22 cellular contexts compared by ENCODE assay signal in genomic region chr15:43118829-43119228, GRCh38. TPM values are rescaled to one million over a fixed set of nuclear protein-coding genes. Genes with fewer than 3 reads are reported as not detected.
DNase-seq lines count a peak whose midpoint lies in the region; ATAC-seq, FAIRE-seq and TF ChIP-seq lines count a peak whose summit lies in the region.
"Had no signal": no experiment of that assay in that cellular context is flagged by ENCODE, and none has a peak within 500 bp of the region (broad histone marks: within the 10 kb centered on the region; RNA-seq: fewer than 3 reads in every experiment).

No MANE protein-coding gene starts in this region.

- TF ChIP-seq RAD21 in GM12878 (IDR thresholded peaks at IDR 0.05; ENCODE audit: insufficient read depth, low read depth, low read length): no peak

- SMC1A ChIA-PET in GM12878 (lab: Charles Lee; ENCODE audit: uncharacterized antibody, unreplicated experiment): interaction anchor here (0.5 to 3.1 kb wide), 2 partner anchors 12 to 53 kb away, joined by 3 to 13 read pairs; partner anchors contain the start of gene UBR1

- TF ChIP-seq CTCF in GM10248 (IDR thresholded peaks at IDR 0.05; ENCODE audit: control extremely low read depth, extremely low read depth, low read depth, missing control alignments): no peak
- TF ChIP-seq CTCF in GM12878 (IDR thresholded peaks at IDR 0.05 in 2 of 3, conservative IDR thresholded peaks at IDR 0.05 in 1 of 3; ENCODE audit: control insufficient read depth in 2 of 3, extremely low read depth in 1 of 3, insufficient read depth in 1 of 3, low read depth in 3 of 3, low read length in 3 of 3): no peak
- no peak for TF ChIP-seq CTCF in chondrocyte (IDR thresholded peaks at IDR 0.05)
- no peak for TF ChIP-seq CTCF in lower leg skin (IDR thresholded peaks at IDR 0.05)

- CTCF ChIA-PET in GM10248 (lab: Yijun Ruan, JAX) (interaction anchor here (0.7 kb wide), 1 partner anchor 13 kb away, joined by 3 read pairs; the partner anchor contains the start of gene UBR1), GM12878 (lab: Yijun Ruan, JAX) (interaction anchor here (1.4 kb wide), 1 partner anchor 12 kb away, joined by 5 read pairs; the partner anchor contains the start of gene UBR1)

- peaks cover 11% of the 10 kb centered on the region for H3K4me1 Mint-ChIP-seq in chondrocyte (ENCODE audit: low read depth)

- H3K27ac ChIP-seq in GM12878 (ENCODE audit: control insufficient read depth, insufficient read depth): no peak overlapping the region
- H3K27ac ChIP-seq: coronary artery, foreskin keratinocyte had no signal

- H3K9me3 Mint-ChIP-seq in chondrocyte (ENCODE audit: low read depth): no peaks in the 10 kb centered on the region
- H3K9me3 Mint-ChIP-seq: activated naive CD8-positive, alpha-beta T cell treated with anti-CD3 and anti-CD28 coated beads for 36 hours; activated T-helper 1 cell treated with anti-CD3 and anti-CD28 coated beads, Interleukin-12 subunit alpha, Interleukin-12 subunit beta, Interleukin-2, Interleukin-4 antibody, amounts not matched to agents 30 ng/mL and 10 ng/mL and 1 ng/mL, durations not matched to agents 14 hours and 24 hours and 36 hours; brain; CD8-positive, alpha-beta memory T cell had no signal

- no peaks in the 10 kb centered on the region for H3K79me2 ChIP-seq in GM12878 (ENCODE audit: control insufficient read depth, insufficient read depth, low read length)

- H3K27me3 ChIP-seq in GM12878 (replicated peaks in 1 of 2; ENCODE audit: control insufficient read depth in 2 of 2, insufficient read depth in 2 of 2, low read length in 1 of 2): no peaks in the 10 kb centered on the region

- RAD21 ChIA-PET in GM12878 (lab: Charles Lee; ENCODE audit: unreplicated experiment): no interaction called here

- ATAC-seq in GM19468 (IDR thresholded peaks at IDR 0.05; ENCODE audit: extremely low read depth, unreplicated experiment) (peak; percentile 23), HG03196 (IDR thresholded peaks at IDR 0.05; ENCODE audit: unreplicated experiment) (peak; percentile 53), GM12878 (peak; percentile 67), GM21737 (IDR thresholded peaks at IDR 0.05; ENCODE audit: unreplicated experiment) (no peak)
- ATAC-seq: foreskin keratinocyte, left colon, right cardiac atrium had no signal

- H3K4me2 ChIP-seq in GM12878 (ENCODE audit: control insufficient read depth, insufficient read depth): no peak overlapping the region; the same call in 1 of the 2 replicates

- no peak overlapping the region for H3K4me3 Mint-ChIP-seq in chondrocyte (ENCODE audit: unreplicated experiment)
- H3K4me3 Mint-ChIP-seq: activated naive CD8-positive, alpha-beta T cell treated with anti-CD3 and anti-CD28 coated beads for 36 hours; activated T-helper 1 cell treated with anti-CD3 and anti-CD28 coated beads, Interleukin-12 subunit alpha, Interleukin-12 subunit beta, Interleukin-2, Interleukin-4 antibody, amounts not matched to agents 30 ng/mL and 10 ng/mL and 1 ng/mL, durations not matched to agents 14 hours and 24 hours and 36 hours; brain had no signal

- no peaks in the 10 kb centered on the region for H4K20me1 ChIP-seq in GM12878 (ENCODE audit: control insufficient read depth, insufficient read depth)

- no peaks in the 10 kb centered on the region for H3K36me3 Mint-ChIP-seq in chondrocyte (ENCODE audit: low read depth)
- H3K36me3 Mint-ChIP-seq: activated naive CD8-positive, alpha-beta T cell treated with anti-CD3 and anti-CD28 coated beads for 36 hours; brain had no signal

- no peak overlapping the region for H3K9ac ChIP-seq in GM12878 (ENCODE audit: control insufficient read depth, insufficient read depth, low read length)

- peaks cover 20% of the 10 kb centered on the region for H3K27me3 Mint-ChIP-seq in chondrocyte (ENCODE audit: low read depth)

- no peak for TF ChIP-seq POLR2A in GM12878 (IDR thresholded peaks at IDR 0.05; ENCODE audit: low read depth, low read length)
- TF ChIP-seq POLR2A in lower leg skin (IDR thresholded peaks at IDR 0.05): no peak

- TF ChIP-seq EP300 in GM12878 (IDR thresholded peaks at IDR 0.05; ENCODE audit: borderline replicate concordance in 1 of 2, control insufficient read depth in 1 of 2, low read depth in 2 of 2, low read length in 2 of 2): no peak

- in situ Hi-C loops in GM12878 (cut with MboI): no loop called here

- BruUV-seq in GM12878 (replicated peaks; lab: Mats Ljungman, UMichigan): no TSS peak

- POLR2A ChIA-PET in GM10248 (lab: Yijun Ruan, JAX) (no interaction called here), GM12878 (lab: Charles Lee) (interaction anchor here (1.4 kb wide), 1 partner anchor 12 kb away, joined by 5 read pairs; the partner anchor contains the start of gene UBR1)

- no peaks in the 10 kb centered on the region for H3K9me3 ChIP-seq in GM12878 (replicated peaks; ENCODE audit: control insufficient read depth, insufficient read depth, low read length)

- H3K27ac Mint-ChIP-seq in chondrocyte (ENCODE audit: unreplicated experiment): no peak overlapping the region
- H3K27ac Mint-ChIP-seq: activated naive CD8-positive, alpha-beta T cell treated with anti-CD3 and anti-CD28 coated beads for 36 hours; activated T-helper 1 cell treated with anti-CD3 and anti-CD28 coated beads, Interleukin-12 subunit alpha, Interleukin-12 subunit beta, Interleukin-2, Interleukin-4 antibody, amounts not matched to agents 30 ng/mL and 10 ng/mL and 1 ng/mL, durations not matched to agents 14 hours and 24 hours and 36 hours; brain had no signal

- no peak overlapping the region for H3K4me3 ChIP-seq in GM12878
- no peak overlapping the region for H3K4me3 ChIP-seq in lower leg skin (ENCODE audit: low read depth, poor library complexity, severe bottlenecking)
- H3K4me3 ChIP-seq: coronary artery had no signal

- DNase-seq in GM10248 (ENCODE audit: extremely low spot score) (peak; percentile 46), GM12878 (ENCODE audit: low read depth, low spot score) (no peak), chondrocyte (ENCODE audit: low spot score) (no peak), lower leg skin (ENCODE audit: low spot score in 2 of 2) (no peak), HuH-7 (ENCODE audit: low spot score) (no peak)
- DNase-seq: activated naive CD8-positive, alpha-beta T cell treated with anti-CD3 and anti-CD28 coated beads for 36 hours; CD8-positive, alpha-beta memory T cell; DMS79 treated with DMSO at 0.1 percent for 48 hours; foreskin keratinocyte; left colon; NCI-H1417 treated with DMSO at 0.1 percent for 48 hours; NCI-H2227 treated with DMSO at 0.1 percent for 48 hours; right cardiac atrium; Right ventricle myocardium superior had no signal

- H2AFZ ChIP-seq in GM12878 (ENCODE audit: control insufficient read depth, low read depth, low read length): 0 out of 2 replicates have a peak overlapping the region, but pooled peaks have one; percentile 3

- no peak for FAIRE-seq in GM12878 (lab: Jason Lieb, UNC)
- FAIRE-seq: endothelial cell of umbilical vein, urothelium cell line had no signal

- intact Hi-C loops in GM12878 (cut with micrococcal nuclease; ENCODE audit: unreplicated experiment) (no loop called here), lower leg skin (cut with DNase I; ENCODE audit: low total_unique reads) (no loop called here)

- 3% methylated on average over 2 of the region's 2 CpGs for WGBS in GM12878 (ENCODE audit: insufficient coverage, insufficient replicate concordance, low lambda C conversion rate, missing lambda C conversion rate)
- 86% methylated on average over 2 of the region's 2 CpGs for WGBS in lower leg skin, 2 donors

- peaks cover 7% of the 10 kb centered on the region for H3K4me1 ChIP-seq in GM12878 (ENCODE audit: control insufficient read depth, insufficient read depth, low read length)
- H3K4me1 ChIP-seq: foreskin keratinocyte had no signal

- H3K36me3 ChIP-seq in GM12878 (ENCODE audit: control insufficient read depth in 2 of 2, insufficient read depth in 2 of 2, low read length in 1 of 2): no peaks in the 10 kb centered on the region

RNA-seq across cellular contexts. Expression of gene UBR1, which starts 13.0 kb away (rescaled TPM):
- total RNA-seq in GM12878 (2013; cell fraction: nucleolus; rRNA removed): 132 and 148 TPM in 2 replicates
- total RNA-seq in GM12878 (2014; rRNA removed) (17.9 and 20.8 TPM in 2 replicates), GM12878 (2014; rRNA removed; fragmentation: Illumina TruSeq; extraction: Trizol) (25.5 and 27.5 TPM in 2 replicates), GM12878 (2021) (17.2 and 20.6 TPM in 2 replicates), chondrocyte (22.3 to 27.9 TPM (median 24.3 TPM) in 3 replicates), lower leg skin (10 to 100 TPM; 11.6 to 38.2 (median 17.2) TPM)
- 8.3 TPM for polyA plus RNA-seq in GM12878 (2011; ENCODE audit: low read depth)
- polyA plus RNA-seq in GM12878 (2011; rRNA removed) (15.4 and 21.8 TPM in 2 replicates), GM12878 (2014; fragmentation: Illumina TruSeq; extraction: Trizol) (14.9 and 17.5 TPM in 2 replicates), GM12878 (2014; fragmentation: Nextera tagmentation; extraction: Ambion mirVana) (1 to 10 TPM; 4.5 to 5.5 TPM), GM12878 (2014; rRNA removed) (9.3 and 9.7 TPM in 2 replicates), GM12878 (2016; fragmentation: Nextera tagmentation; extraction: Ambion mirVana) (10 to 100 TPM; 22.5 TPM)
- 5.7 and 7.3 TPM in 2 replicates for polyA plus RNA-seq in GM12878 (2011; cell fraction: cytosol; rRNA removed)
- polyA plus RNA-seq in GM12878 (2011; cell fraction: nucleus; rRNA removed): 10.7 and 11.8 TPM in 2 replicates
- polyA plus RNA-seq in GM12878 (2012): 7.8 and 8.2 TPM in 2 replicates
- polyA minus RNA-seq in GM12878 (2011; rRNA and poly(A)+ RNA removed): 24.8 and 37.7 TPM in 2 replicates
- polyA minus RNA-seq in GM12878 (2011; cell fraction: cytosol; rRNA and poly(A)+ RNA removed): 13.4 and 13.5 TPM in 2 replicates
- polyA minus RNA-seq in GM12878 (2011; cell fraction: nucleus; rRNA and poly(A)+ RNA removed): 25.5 and 33.8 TPM in 2 replicates

RNA-seq across cellular contexts. Expression of gene TMEM62, which starts 14.6 kb away (rescaled TPM):
- 116 and 118 TPM in 2 replicates for total RNA-seq in GM12878 (2013; cell fraction: nucleolus; rRNA removed)
- 26.6 and 26.8 TPM in 2 replicates for total RNA-seq in GM12878 (2014; rRNA removed)
- 23.6 and 24.1 TPM in 2 replicates for total RNA-seq in GM12878 (2014; rRNA removed; fragmentation: Illumina TruSeq; extraction: Trizol)
- 15.8 and 18.3 TPM in 2 replicates for total RNA-seq in GM12878 (2021)
- 9.0 TPM for polyA plus RNA-seq in GM12878 (2011; ENCODE audit: low read depth)
- polyA plus RNA-seq in GM12878 (2011; rRNA removed): 15.7 and 19.1 TPM in 2 replicates
- polyA plus RNA-seq in GM12878 (2011; cell fraction: cytosol; rRNA removed): 8.2 and 10.7 TPM in 2 replicates
- polyA plus RNA-seq in GM12878 (2011; cell fraction: nucleus; rRNA removed): 25.3 and 29.7 TPM in 2 replicates
- polyA plus RNA-seq in GM12878 (2012): 7.7 and 12.4 TPM in 2 replicates
- polyA plus RNA-seq in GM12878 (2014; fragmentation: Illumina TruSeq; extraction: Trizol): 19.1 and 20.3 TPM in 2 replicates
- 1 to 10 TPM; 7.0 to 9.7 TPM for polyA plus RNA-seq in GM12878 (2014; fragmentation: Nextera tagmentation; extraction: Ambion mirVana)
- 14.1 and 15.6 TPM in 2 replicates for polyA plus RNA-seq in GM12878 (2014; rRNA removed)
- 10 to 100 TPM; 11.6 to 12.5 TPM for polyA plus RNA-seq in GM12878 (2016; fragmentation: Nextera tagmentation; extraction: Ambion mirVana)
- polyA minus RNA-seq in GM12878 (2011; rRNA and poly(A)+ RNA removed): 14.3 and 14.6 TPM in 2 replicates
- polyA minus RNA-seq in GM12878 (2011; cell fraction: cytosol; rRNA and poly(A)+ RNA removed): 4.0 and 5.9 TPM in 2 replicates
- 16.1 and 34.2 TPM in 2 replicates for polyA minus RNA-seq in GM12878 (2011; cell fraction: nucleus; rRNA and poly(A)+ RNA removed)
- 8.3 to 11.0 TPM (median 10.2 TPM) in 3 replicates for total RNA-seq in chondrocyte
- 10 to 100 TPM; 10.7 to 33.4 (median 20.0) TPM for total RNA-seq in lower leg skin
